ENCODE assay signal across 25 cellular contexts in the genomic region with DNA sequence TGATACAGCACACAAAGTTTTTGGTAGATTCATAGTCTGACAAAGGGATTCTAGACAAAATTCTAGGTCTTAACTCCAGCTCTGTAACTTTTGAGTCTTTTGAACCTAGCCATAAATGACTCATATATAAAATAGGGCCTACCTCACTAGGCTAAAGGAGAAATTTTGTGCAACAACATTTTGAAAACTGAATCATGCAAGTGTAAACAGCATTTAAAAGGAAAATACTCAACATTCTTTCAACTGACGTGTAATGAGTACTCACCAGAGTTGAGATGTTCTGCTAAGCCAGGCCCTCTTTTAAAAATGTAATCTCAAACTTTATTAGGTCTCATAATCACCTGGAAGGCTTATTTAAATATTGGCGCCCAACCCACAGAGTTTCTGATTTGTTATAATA.
A peak's percentile ranks its signal among the peaks of the same experiment; 100 is the strongest.
DNase-seq lines count a peak whose midpoint lies in the region; ATAC-seq and TF ChIP-seq lines count a peak whose summit lies in the region.
"Had no signal": no experiment of that assay in that cellular context is flagged by ENCODE, and none has a peak within 500 bp of the region (broad histone marks: within the 10 kb centered on the region; RNA-seq: fewer than 3 reads in every experiment).

No MANE protein-coding gene starts in this region.

- POLR2A ChIA-PET in RWPE1 (lab: Yijun Ruan, JAX; ENCODE audit: low non-redundant PET) = no interaction called here

- H3K4me3 ChIP-seq in GM23248 = no peak overlapping the region
- no peak overlapping the region for H3K4me3 ChIP-seq in skeletal muscle cell (ENCODE audit: low read depth, low read length)
- H3K4me3 ChIP-seq: ascending aorta, GM12878, neural progenitor cell, skin epidermis, testis had no signal

- TF ChIP-seq CTCF in RWPE1 (conservative IDR thresholded peaks at IDR 0.05; ENCODE audit: low read depth) = no peak

- intact Hi-C loops in head of caudate nucleus (cut with DNase I) = no loop called here

- no peaks in the 10 kb centered on the region for H3K9me2 ChIP-seq in GM23248 (ENCODE audit: insufficient read depth)

- H2AFZ ChIP-seq in GM23248 = no peak overlapping the region
- H2AFZ ChIP-seq: neural progenitor cell had no signal

- no peaks in the 10 kb centered on the region for H3K4me1 ChIP-seq in GM23248 (ENCODE audit: insufficient read depth)
- H3K4me1 ChIP-seq: ascending aorta, neural progenitor cell, testis had no signal

- in situ Hi-C loops in GM23248 (cut with MboI) = no loop called here

- no peak overlapping the region for H3K27ac ChIP-seq in GM23248
- no peak overlapping the region for H3K27ac ChIP-seq in RWPE1
- H3K27ac ChIP-seq: ascending aorta, C4-2B, neural progenitor cell, skin epidermis, testis had no signal

- H3F3A ChIP-seq in GM23248 (ENCODE audit: insufficient read depth) = no peaks in the 10 kb centered on the region

- no peak overlapping the region for H3K4me2 ChIP-seq in GM23248 (ENCODE audit: unreplicated experiment)
- H3K4me2 ChIP-seq: neural progenitor cell had no signal

- no peak overlapping the region for H3K9ac ChIP-seq in GM23248
- H3K9ac ChIP-seq: neural progenitor cell had no signal

- no peaks in the 10 kb centered on the region for H3K27me3 ChIP-seq in GM23248 (replicated peaks; ENCODE audit: insufficient read depth)
- H3K27me3 ChIP-seq: ascending aorta, neural progenitor cell, testis had no signal

- no peaks in the 10 kb centered on the region for H3K79me2 ChIP-seq in GM23248 (ENCODE audit: insufficient read depth)

- CTCF ChIA-PET in RWPE1 (lab: Yijun Ruan, JAX) = no interaction called here

- ATAC-seq in HG02798 (IDR thresholded peaks at IDR 0.05; ENCODE audit: poor library complexity, unreplicated experiment) = no peak
- ATAC-seq: activated naive CD4-positive, alpha-beta T cell treated with anti-CD3 and anti-CD28 coated beads, Interleukin-2, amount 50 U/mL, for 72 hours; GM12878; stimulated activated naive B cell treated with anti-CD40 and anti-IgM and Interleukin-4, amounts not matched to agents 10 μg/mL and 1 μg/mL and 100 μg/mL, for 72 hours had no signal

- no peaks in the 10 kb centered on the region for H3K9me3 ChIP-seq in GM23248 (ENCODE audit: low read depth)
- H3K9me3 ChIP-seq: ascending aorta, testis had no signal

- H4K20me1 ChIP-seq in GM23248 (ENCODE audit: insufficient read depth) = no peaks in the 10 kb centered on the region

- no peaks in the 10 kb centered on the region for H3K36me3 ChIP-seq in GM23248 (ENCODE audit: low read depth)
- H3K36me3 ChIP-seq: ascending aorta, neural progenitor cell had no signal

- WGBS in GM23248 (ENCODE audit: low coverage in 1 of 2, low lambda C conversion rate in 2 of 2, missing lambda C conversion rate in 2 of 2), 2 experiments = 57 to 67% methylated on average over 2 of the region's 2 CpGs

- DNase-seq in GM23248 (peak; percentile 50), RWPE1 (ENCODE audit: low spot score) (peak; percentile 10), fibroblast of gingiva (ENCODE audit: low read depth) (peak; percentile 22), skeletal muscle cell (ENCODE audit: low read depth) (peak; percentile 16), T-helper 1 cell (no peak), RPMI8226 (no peak), head of caudate nucleus (no peak)
- DNase-seq: activated B cell treated with CpG ODN at 0.5 μM for 24 hours; DND-41; H7; NCI-H1105; NCI-H2029; NCI-H2227 treated with DMSO at 0.1 percent for 48 hours; NCI-H82; Right ventricle myocardium superior; stimulated activated naive B cell treated with anti-CD40 and anti-IgM and Interleukin-4, amounts not matched to agents 10 μg/mL and 1 μg/mL and 100 μg/mL, for 72 hours; SW 1271; testis had no signal

Comparison
In these comparisons a context has a peak if more than half of its experiments do, and no peak if none do; other contexts are left out.
1. DNase-seq: peak in GM23248 (single experiment), RWPE1 (single experiment), fibroblast of gingiva (single experiment) and skeletal muscle cell (single experiment); none in T-helper 1 cell (0 of 5), RPMI8226 (single experiment) and head of caudate nucleus (0 of 42).